ENCODE assay signal across 18 cellular contexts in the genomic region with DNA sequence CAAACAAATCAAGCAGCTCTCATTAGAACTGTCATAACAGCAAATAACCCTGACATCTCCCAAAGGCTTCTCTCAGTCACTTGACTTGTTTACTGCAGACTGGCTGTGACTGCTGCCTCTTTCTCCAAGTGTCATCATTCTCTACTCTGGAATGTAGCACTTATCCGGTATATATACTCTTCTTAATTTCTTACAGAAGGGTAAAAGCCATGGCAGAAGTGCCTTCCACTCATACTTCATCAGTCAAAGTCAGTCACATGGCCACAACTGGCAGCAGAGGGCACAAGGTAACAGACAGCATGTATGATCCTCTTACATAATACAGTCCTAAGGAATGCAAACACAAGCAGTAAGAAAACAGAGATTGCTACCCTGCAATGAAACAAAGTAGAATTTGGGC. TPM values are rescaled to one million over a fixed set of nuclear protein-coding genes. Genes with fewer than 3 reads are reported as not detected.
DNase-seq lines count a peak whose midpoint lies in the region; ATAC-seq and TF ChIP-seq lines count a peak whose summit lies in the region.
"Had no signal": no experiment of that assay in that cellular context is flagged by ENCODE, and none has a peak within 500 bp of the region (broad histone marks: within the 10 kb centered on the region; RNA-seq: fewer than 3 reads in every experiment).

No MANE protein-coding gene starts in this region.

- peaks cover 4% of the 10 kb centered on the region for H3K9me3 Mint-ChIP-seq in mesothelial cell of epicardium
- H3K9me3 Mint-ChIP-seq: activated T-cell treated with anti-CD3 and anti-CD28 coated beads, Interleukin-2, amount 50 U/mL, for 72 hours; CD4-positive, CD25-positive, alpha-beta regulatory T cell; nephron progenitor cell; stimulated activated naive CD8-positive, alpha-beta T cell treated with anti-CD3 and anti-CD28 coated beads, Interleukin-15, amount 100 ng/mL, for 72 hours had no signal

- ATAC-seq in GM18907 (IDR thresholded peaks at IDR 0.05; ENCODE audit: unreplicated experiment), result no peak
- ATAC-seq: activated T-cell treated with anti-CD3 and anti-CD28 coated beads, Interleukin-2, amount 50 U/mL, for 72 hours; gastroesophageal sphincter; stimulated activated naive CD8-positive, alpha-beta T cell treated with anti-CD3 and anti-CD28 coated beads, Interleukin-15, amount 100 ng/mL, for 72 hours had no signal

- TF ChIP-seq CTCF in mesothelial cell of epicardium (IDR thresholded peaks at IDR 0.05; ENCODE audit: unreplicated experiment), result no peak

- H3K4me1 Mint-ChIP-seq in mesothelial cell of epicardium, result peaks cover 21% of the 10 kb centered on the region

- H3K27ac Mint-ChIP-seq in mesothelial cell of epicardium, result peak overlapping the region; percentile 14
- H3K27ac Mint-ChIP-seq: activated T-cell treated with anti-CD3 and anti-CD28 coated beads, Interleukin-2, amount 50 U/mL, for 72 hours had no signal

- no peak overlapping the region for H3K4me3 Mint-ChIP-seq in mesothelial cell of epicardium
- H3K4me3 Mint-ChIP-seq: activated T-cell treated with anti-CD3 and anti-CD28 coated beads, Interleukin-2, amount 50 U/mL, for 72 hours; CD4-positive, CD25-positive, alpha-beta regulatory T cell; nephron progenitor cell; stimulated activated naive CD8-positive, alpha-beta T cell treated with anti-CD3 and anti-CD28 coated beads, Interleukin-15, amount 100 ng/mL, for 72 hours had no signal

- DNase-seq in GF-D8 (lab: John Stamatoyannopoulos, UW) (peak; percentile 21), OCI-M1 (lab: John Stamatoyannopoulos, UW) (peak; percentile 52), fibroblast of gingiva (ENCODE audit: low read depth) (peak; percentile 16), mesothelial cell of epicardium (ENCODE audit: low spot score in 2 of 2, unreplicated experiment in 2 of 2) (no peak), kidney tubule cell (ENCODE audit: low spot score) (no peak), AG20443 (ENCODE audit: low spot score) (no peak)
- DNase-seq: activated T-cell treated with anti-CD3 and anti-CD28 coated beads, Interleukin-2, amount 50 U/mL, for 72 hours; amniotic stem cell; CD4-positive, CD25-positive, alpha-beta regulatory T cell; kidney; MM.1S; nephron progenitor cell; stimulated activated naive CD8-positive, alpha-beta T cell treated with anti-CD3 and anti-CD28 coated beads, Interleukin-15, amount 100 ng/mL, for 72 hours had no signal

- no peaks in the 10 kb centered on the region for H3K27me3 Mint-ChIP-seq in mesothelial cell of epicardium (ENCODE audit: low read depth)
- H3K27me3 Mint-ChIP-seq: CD4-positive, CD25-positive, alpha-beta regulatory T cell; stimulated activated naive CD8-positive, alpha-beta T cell treated with anti-CD3 and anti-CD28 coated beads, Interleukin-15, amount 100 ng/mL, for 72 hours had no signal

- H3K36me3 Mint-ChIP-seq in mesothelial cell of epicardium, result no peaks in the 10 kb centered on the region

RNA-seq across cellular contexts. Expression of a gene that starts 9.3 kb away (rescaled TPM):
- 16.3 to 18.0 TPM (median 16.4 TPM) in 3 replicates for total RNA-seq in mesothelial cell of epicardium

RNA-seq across cellular contexts. Expression of a gene that starts 27.5 kb away (rescaled TPM):
- not detected in 3 replicates for total RNA-seq in mesothelial cell of epicardium
- total RNA-seq: activated T-cell treated with anti-CD3 and anti-CD28 coated beads, Interleukin-2, amount 50 U/mL, for 72 hours; CD4-positive, CD25-positive, alpha-beta regulatory T cell; gastroesophageal sphincter; H4; kidney; OCI-LY7; T-helper 2 cell treated with Interferon-gamma antibody and Interleukin-4, amounts not matched to agents 100 ng/mL and 5 ng/mL, for 36 hours had no signal

RNA-seq across cellular contexts. Expression of a gene that starts 40.6 kb away (rescaled TPM):
- total RNA-seq in mesothelial cell of epicardium, result not detected in 3 replicates
- total RNA-seq: activated T-cell treated with anti-CD3 and anti-CD28 coated beads, Interleukin-2, amount 50 U/mL, for 72 hours; CD4-positive, CD25-positive, alpha-beta regulatory T cell; gastroesophageal sphincter; H4; kidney; OCI-LY7; T-helper 2 cell treated with Interferon-gamma antibody and Interleukin-4, amounts not matched to agents 100 ng/mL and 5 ng/mL, for 36 hours had no signal

RNA-seq across cellular contexts. Expression of a gene that starts 50.0 kb away (rescaled TPM):
- 13.9 to 15.3 TPM (median 15.0 TPM) in 3 replicates for total RNA-seq in mesothelial cell of epicardium

Comparison
In these comparisons a context has a peak if more than half of its experiments do, and no peak if none do; other contexts are left out.
1. DNase-seq: peak in GF-D8 (single experiment), OCI-M1 (single experiment) and fibroblast of gingiva (single experiment); none in mesothelial cell of epicardium (0 of 2), kidney tubule cell (single experiment) and AG20443 (single experiment).